ENCODE assay signal across 16 cellular contexts in genomic region chr3:184168363-184169120, GRCh38. TPM values are rescaled to one million over a fixed set of nuclear protein-coding genes. Genes with fewer than 3 reads are reported as not detected.
DNase-seq lines count a peak whose midpoint lies in the region; FAIRE-seq and TF ChIP-seq lines count a peak whose summit lies in the region.
"Had no signal": no experiment of that assay in that cellular context is flagged by ENCODE, and none has a peak within 500 bp of the region (broad histone marks: within the 10 kb centered on the region; RNA-seq: fewer than 3 reads in every experiment).

No MANE protein-coding gene starts in this region.

- no peaks in the 10 kb centered on the region for H3K9me3 ChIP-seq in AG04450 (ENCODE audit: control insufficient read depth, insufficient read depth, low read length)
- H3K9me3 ChIP-seq in endocrine pancreas (ENCODE audit: control insufficient read depth, low read length) = no peaks in the 10 kb centered on the region

- FAIRE-seq in urothelium cell line (lab: Jason Lieb, UNC) = no peak
- FAIRE-seq: endothelial cell of umbilical vein had no signal

- peaks cover 30% of the 10 kb centered on the region for H3K36me3 Mint-ChIP-seq in mesothelial cell of epicardium

- peak overlapping the region; percentile 97 for H3K27ac Mint-ChIP-seq in mesothelial cell of epicardium
- H3K27ac Mint-ChIP-seq: activated CD4-positive, alpha-beta T cell treated with anti-CD3 and anti-CD28 coated beads, Interleukin-2, amount 10 ng/mL, durations not matched to agents 24 days and 14 days; H9; stimulated activated effector memory CD8-positive, alpha-beta T cell treated with anti-CD3 and anti-CD28 coated beads, Interleukin-12 subunit alpha, Interleukin-12 subunit beta, amount 100 ng/mL, for 72 hours had no signal

- no peaks in the 10 kb centered on the region for H3K27me3 Mint-ChIP-seq in mesothelial cell of epicardium (ENCODE audit: low read depth)
- H3K27me3 Mint-ChIP-seq: activated CD4-positive, alpha-beta T cell treated with anti-CD3 and anti-CD28 coated beads, Interleukin-2, amount 10 ng/mL, durations not matched to agents 24 days and 14 days had no signal

- CTCF ChIA-PET in AG04450 (lab: Charles Lee) = interaction anchor here (1.3 kb wide), 1 partner anchor 81 kb away, joined by 5 read pairs; no protein-coding TSS in a partner anchor

- H3K27ac ChIP-seq in AG04450 (ENCODE audit: low read depth, low read length) = peak overlapping the region; percentile 52
- H3K27ac ChIP-seq: cardiac muscle cell had no signal

- TF ChIP-seq CTCF in AG04450 (IDR thresholded peaks at IDR 0.05; ENCODE audit: low read depth, low read length) (no peak), mesothelial cell of epicardium (IDR thresholded peaks at IDR 0.05; ENCODE audit: unreplicated experiment) (no peak), GM10266 (IDR thresholded peaks at IDR 0.05; ENCODE audit: control insufficient read depth, insufficient read depth, low read depth, missing control alignments) (no peak)

- POLR2A ChIA-PET in AG04450 (lab: Yijun Ruan, JAX) = interaction anchor here (0.5 to 1.1 kb wide), 4 partner anchors 8 to 30 kb away, joined by 3 to 7 read pairs (median 4); no protein-coding TSS in a partner anchor

- no peak overlapping the region for H3K4me3 Mint-ChIP-seq in mesothelial cell of epicardium
- H3K4me3 Mint-ChIP-seq: activated CD4-positive, alpha-beta T cell treated with anti-CD3 and anti-CD28 coated beads, Interleukin-2, amount 10 ng/mL, durations not matched to agents 24 days and 14 days; H9; stimulated activated effector memory CD8-positive, alpha-beta T cell treated with anti-CD3 and anti-CD28 coated beads, Interleukin-12 subunit alpha, Interleukin-12 subunit beta, amount 100 ng/mL, for 72 hours had no signal

- peak overlapping the region; percentile 19 for H3K9ac ChIP-seq in endocrine pancreas (ENCODE audit: control insufficient read depth, insufficient read depth, low read length)

- DNase-seq in AG04450 (ENCODE audit: low read depth, low spot score) = no peak
- peak; percentile 98 for DNase-seq in NCI-H226
- DNase-seq in mesothelial cell of epicardium (ENCODE audit: low spot score in 2 of 2, unreplicated experiment in 2 of 2) = peak in 1 of 2 experiments; percentile 64
- no peak for DNase-seq in GM10266 (ENCODE audit: extremely low spot score)
- no peak for DNase-seq in activated CD4-positive, alpha-beta T cell treated with anti-CD3 and anti-CD28 coated beads, Interleukin-2, amount 50 U/mL, for 1 hour
- DNase-seq in activated CD4-positive, alpha-beta T cell treated with anti-CD3 and anti-CD28 coated beads for 48 hours = no peak
- no peak for DNase-seq in urothelium cell line (ENCODE audit: low spot score)
- DNase-seq: activated CD4-positive, alpha-beta T cell treated with anti-CD3 and anti-CD28 coated beads, Interleukin-2, amount 10 ng/mL, durations not matched to agents 24 days and 14 days; DMS153; H9; stimulated activated CD4-positive, alpha-beta T cell treated with anti-CD3 and anti-CD28 coated beads, Interleukin-4, amount 100 ng/mL, for 1 hour; T-helper 1 cell had no signal

- no peaks in the 10 kb centered on the region for H3K4me1 ChIP-seq in endocrine pancreas (ENCODE audit: control insufficient read depth, insufficient read depth, low read length)

- H3K9me3 Mint-ChIP-seq in mesothelial cell of epicardium = no peaks in the 10 kb centered on the region
- H3K9me3 Mint-ChIP-seq: activated CD4-positive, alpha-beta T cell treated with anti-CD3 and anti-CD28 coated beads, Interleukin-2, amount 10 ng/mL, durations not matched to agents 24 days and 14 days; H9; stimulated activated effector memory CD8-positive, alpha-beta T cell treated with anti-CD3 and anti-CD28 coated beads, Interleukin-12 subunit alpha, Interleukin-12 subunit beta, amount 100 ng/mL, for 72 hours had no signal

- peaks cover 13% of the 10 kb centered on the region for H3K4me1 Mint-ChIP-seq in mesothelial cell of epicardium

- H3K4me3 ChIP-seq in AG04450 (ENCODE audit: low read depth, low read length) (no peak overlapping the region), endocrine pancreas (ENCODE audit: control insufficient read depth, insufficient read depth, low read length) (no peak overlapping the region)
- H3K4me3 ChIP-seq: cardiac muscle cell had no signal

- H3K27me3 ChIP-seq in AG04450 (ENCODE audit: control insufficient read depth, insufficient read depth, low read length) = no peaks in the 10 kb centered on the region
- H3K27me3 ChIP-seq in endocrine pancreas (ENCODE audit: control insufficient read depth, insufficient read depth, low read length) = no peaks in the 10 kb centered on the region
- H3K27me3 ChIP-seq: cardiac muscle cell had no signal

- peaks cover 6% of the 10 kb centered on the region for H3K36me3 ChIP-seq in endocrine pancreas (ENCODE audit: control insufficient read depth, insufficient read depth, low read length)

RNA-seq across cellular contexts. Expression of gene AP2M1, which starts 6.1 kb away (rescaled TPM):
- polyA plus RNA-seq in AG04450 (2011; rRNA removed) = 963 and 1,068 TPM in 2 replicates
- 572 and 665 TPM in 2 replicates for polyA minus RNA-seq in AG04450 (2011; rRNA and poly(A)+ RNA removed)
- 247 to 261 TPM (median 254 TPM) in 3 replicates for total RNA-seq in mesothelial cell of epicardium

RNA-seq across cellular contexts. Expression of gene DVL3, which starts 13.4 kb away (rescaled TPM):
- 29.7 and 37.8 TPM in 2 replicates for polyA plus RNA-seq in AG04450 (2011; rRNA removed)
- polyA minus RNA-seq in AG04450 (2011; rRNA and poly(A)+ RNA removed) = 61.5 and 77.9 TPM in 2 replicates
- 158 to 162 TPM (median 159 TPM) in 3 replicates for total RNA-seq in mesothelial cell of epicardium

RNA-seq across cellular contexts. Expression of gene ABCF3, which starts 17.5 kb away (rescaled TPM):
- polyA plus RNA-seq in AG04450 (2011; rRNA removed) = 43.1 and 50.0 TPM in 2 replicates
- 74.8 and 108 TPM in 2 replicates for polyA minus RNA-seq in AG04450 (2011; rRNA and poly(A)+ RNA removed)
- 65.7 to 67.9 TPM (median 67.8 TPM) in 3 replicates for total RNA-seq in mesothelial cell of epicardium

RNA-seq across cellular contexts. Expression of gene EIF2B5, which starts 33.4 kb away (rescaled TPM):
- 28.8 and 29.8 TPM in 2 replicates for polyA plus RNA-seq in AG04450 (2011; rRNA removed)
- 28.6 and 32.8 TPM in 2 replicates for polyA minus RNA-seq in AG04450 (2011; rRNA and poly(A)+ RNA removed)
- total RNA-seq in mesothelial cell of epicardium = 38.2 to 42.2 TPM (median 39.0 TPM) in 3 replicates
